In the genomic region with DNA sequence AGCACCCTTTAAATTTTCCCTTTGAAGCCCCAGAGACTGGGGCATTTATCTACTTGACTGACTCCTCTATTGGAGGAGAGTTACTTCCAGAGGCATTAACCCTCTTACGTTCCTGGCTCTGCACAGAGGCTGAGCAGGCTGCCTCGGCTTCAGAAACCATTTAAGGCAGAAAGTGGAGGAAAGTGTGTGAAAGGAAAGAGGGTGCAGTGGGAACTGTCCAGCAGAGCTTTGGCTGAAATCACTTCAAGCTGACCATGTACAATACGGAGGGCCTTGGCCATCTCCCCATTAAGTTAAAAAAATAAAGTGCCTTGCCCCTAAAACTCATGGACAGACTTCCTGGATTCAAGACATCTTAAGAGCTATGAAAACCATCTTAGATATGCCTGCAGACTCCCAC, we compare ENCODE assay signal across 12 cellular contexts.
DNase-seq lines count a peak whose midpoint lies in the region; ATAC-seq and TF ChIP-seq lines count a peak whose summit lies in the region.
"Had no signal": no experiment of that assay in that cellular context is flagged by ENCODE, and none has a peak within 500 bp of the region (broad histone marks: within the 10 kb centered on the region; RNA-seq: fewer than 3 reads in every experiment).

No MANE protein-coding gene starts in this region.

- ATAC-seq in HG03135 (IDR thresholded peaks at IDR 0.05; ENCODE audit: unreplicated experiment) (no peak), HG03565 (IDR thresholded peaks at IDR 0.05; ENCODE audit: unreplicated experiment) (no peak)
- ATAC-seq: activated CD8-positive, alpha-beta memory T cell treated with anti-CD3 and anti-CD28 coated beads, Interleukin-2, amount 10 ng/mL, durations not matched to agents 7 days and 5 days; stimulated activated naive B cell treated with anti-CD40 and anti-IgM and Interleukin-4, amounts not matched to agents 10 μg/mL and 1 μg/mL and 100 μg/mL, for 72 hours had no signal

- no peak overlapping the region for H3K4me3 Mint-ChIP-seq in activated CD4-positive, alpha-beta T cell treated with anti-CD3 and anti-CD28 coated beads, Interleukin-2, amount 10 ng/mL, durations not matched to agents 24 days and 14 days
- no peak overlapping the region for H3K4me3 Mint-ChIP-seq in progenitor cell of endocrine pancreas (ENCODE audit: low read depth)
- H3K4me3 Mint-ChIP-seq: activated CD8-positive, alpha-beta memory T cell treated with anti-CD3 and anti-CD28 coated beads, Interleukin-2, amount 10 ng/mL, durations not matched to agents 7 days and 5 days; stimulated activated naive B cell treated with anti-CD40 and anti-IgM and Interleukin-4, amounts not matched to agents 10 μg/mL and 1 μg/mL and 100 μg/mL, for 72 hours had no signal

- H3K9me3 ChIP-seq in colonic mucosa = no peaks in the 10 kb centered on the region

- intact Hi-C loops in activated CD4-positive, alpha-beta T cell treated with anti-CD3 and anti-CD28 coated beads, Interleukin-2, amount 10 ng/mL, durations not matched to agents 24 days and 14 days (cut with micrococcal nuclease) = no loop called here
- intact Hi-C loops in colonic mucosa (cut with DNase I) = no loop called here

- DNase-seq in activated CD4-positive, alpha-beta T cell treated with anti-CD3 and anti-CD28 coated beads, Interleukin-2, amount 10 ng/mL, durations not matched to agents 24 days and 14 days = peak; percentile 63
- no peak for DNase-seq in activated CD4-positive, alpha-beta T cell treated with anti-CD3 and anti-CD28 coated beads, Interleukin-2, amount 50 U/mL, for 1 hour
- DNase-seq in RPMI8226 (peak; percentile 11), epithelial cell of esophagus (ENCODE audit: low read depth) (peak; percentile 21), progenitor cell of endocrine pancreas (ENCODE audit: low spot score, unreplicated experiment) (peak; percentile 43), colonic mucosa (no peak)
- DNase-seq: activated CD8-positive, alpha-beta memory T cell treated with anti-CD3 and anti-CD28 coated beads, Interleukin-2, amount 10 ng/mL, durations not matched to agents 7 days and 5 days; caudate nucleus; SIG-M5; stimulated activated naive B cell treated with anti-CD40 and anti-IgM and Interleukin-4, amounts not matched to agents 10 μg/mL and 1 μg/mL and 100 μg/mL, for 72 hours had no signal

- no peaks in the 10 kb centered on the region for H3K36me3 ChIP-seq in colonic mucosa

- H3K27me3 ChIP-seq in colonic mucosa = no peaks in the 10 kb centered on the region

- H3K27me3 Mint-ChIP-seq in activated CD4-positive, alpha-beta T cell treated with anti-CD3 and anti-CD28 coated beads, Interleukin-2, amount 10 ng/mL, durations not matched to agents 24 days and 14 days = peaks cover 29% of the 10 kb centered on the region
- H3K27me3 Mint-ChIP-seq in progenitor cell of endocrine pancreas = peaks cover 8% of the 10 kb centered on the region

- no peak overlapping the region for H3K4me3 ChIP-seq in epithelial cell of esophagus (ENCODE audit: low read length)
- no peak overlapping the region for H3K4me3 ChIP-seq in colonic mucosa

- no peaks in the 10 kb centered on the region for H3K9me3 Mint-ChIP-seq in activated CD4-positive, alpha-beta T cell treated with anti-CD3 and anti-CD28 coated beads, Interleukin-2, amount 10 ng/mL, durations not matched to agents 24 days and 14 days
- H3K9me3 Mint-ChIP-seq in progenitor cell of endocrine pancreas (ENCODE audit: low read depth) = no peaks in the 10 kb centered on the region
- H3K9me3 Mint-ChIP-seq: stimulated activated naive B cell treated with anti-CD40 and anti-IgM and Interleukin-4, amounts not matched to agents 10 μg/mL and 1 μg/mL and 100 μg/mL, for 72 hours had no signal

- TF ChIP-seq CTCF in epithelial cell of esophagus (IDR thresholded peaks at IDR 0.05; ENCODE audit: insufficient read depth, low read depth, low read length, missing control alignments) (no peak), progenitor cell of endocrine pancreas (IDR thresholded peaks at IDR 0.05; ENCODE audit: unreplicated experiment) (no peak), colonic mucosa (IDR thresholded peaks at IDR 0.05) (no peak)

- no peaks in the 10 kb centered on the region for H3K36me3 Mint-ChIP-seq in activated CD4-positive, alpha-beta T cell treated with anti-CD3 and anti-CD28 coated beads, Interleukin-2, amount 10 ng/mL, durations not matched to agents 24 days and 14 days (ENCODE audit: low read depth)
- no peaks in the 10 kb centered on the region for H3K36me3 Mint-ChIP-seq in progenitor cell of endocrine pancreas (ENCODE audit: insufficient read depth)
- H3K36me3 Mint-ChIP-seq: activated CD8-positive, alpha-beta memory T cell treated with anti-CD3 and anti-CD28 coated beads, Interleukin-2, amount 10 ng/mL, durations not matched to agents 7 days and 5 days; stimulated activated naive B cell treated with anti-CD40 and anti-IgM and Interleukin-4, amounts not matched to agents 10 μg/mL and 1 μg/mL and 100 μg/mL, for 72 hours had no signal

- peaks cover 7% of the 10 kb centered on the region for H3K4me1 Mint-ChIP-seq in activated CD4-positive, alpha-beta T cell treated with anti-CD3 and anti-CD28 coated beads, Interleukin-2, amount 10 ng/mL, durations not matched to agents 24 days and 14 days
- no peaks in the 10 kb centered on the region for H3K4me1 Mint-ChIP-seq in progenitor cell of endocrine pancreas (ENCODE audit: low read depth)
- H3K4me1 Mint-ChIP-seq: stimulated activated naive B cell treated with anti-CD40 and anti-IgM and Interleukin-4, amounts not matched to agents 10 μg/mL and 1 μg/mL and 100 μg/mL, for 72 hours had no signal

- H3K9ac ChIP-seq in colonic mucosa (ENCODE audit: low read depth in 2 of 2, low read length in 2 of 2) = no peak overlapping the region

- no peaks in the 10 kb centered on the region for H3K4me1 ChIP-seq in colonic mucosa

- H3K27ac Mint-ChIP-seq in activated CD4-positive, alpha-beta T cell treated with anti-CD3 and anti-CD28 coated beads, Interleukin-2, amount 10 ng/mL, durations not matched to agents 24 days and 14 days = no peak overlapping the region
- H3K27ac Mint-ChIP-seq in progenitor cell of endocrine pancreas = no peak overlapping the region
- H3K27ac Mint-ChIP-seq: activated CD8-positive, alpha-beta memory T cell treated with anti-CD3 and anti-CD28 coated beads, Interleukin-2, amount 10 ng/mL, durations not matched to agents 7 days and 5 days; stimulated activated naive B cell treated with anti-CD40 and anti-IgM and Interleukin-4, amounts not matched to agents 10 μg/mL and 1 μg/mL and 100 μg/mL, for 72 hours had no signal

- no peak overlapping the region for H3K27ac ChIP-seq in colonic mucosa

Comparison
In these comparisons a context has a peak if more than half of its experiments do, and no peak if none do; other contexts are left out.
1. DNase-seq: peak in activated CD4-positive, alpha-beta T cell treated with anti-CD3 and anti-CD28 coated beads, Interleukin-2, amount 10 ng/mL, durations not matched to agents 24 days and 14 days (single experiment), RPMI8226 (single experiment), epithelial cell of esophagus (single experiment) and progenitor cell of endocrine pancreas (single experiment); none in activated CD4-positive, alpha-beta T cell treated with anti-CD3 and anti-CD28 coated beads, Interleukin-2, amount 50 U/mL, for 1 hour (single experiment) and colonic mucosa (single experiment).